In the genomic region with DNA sequence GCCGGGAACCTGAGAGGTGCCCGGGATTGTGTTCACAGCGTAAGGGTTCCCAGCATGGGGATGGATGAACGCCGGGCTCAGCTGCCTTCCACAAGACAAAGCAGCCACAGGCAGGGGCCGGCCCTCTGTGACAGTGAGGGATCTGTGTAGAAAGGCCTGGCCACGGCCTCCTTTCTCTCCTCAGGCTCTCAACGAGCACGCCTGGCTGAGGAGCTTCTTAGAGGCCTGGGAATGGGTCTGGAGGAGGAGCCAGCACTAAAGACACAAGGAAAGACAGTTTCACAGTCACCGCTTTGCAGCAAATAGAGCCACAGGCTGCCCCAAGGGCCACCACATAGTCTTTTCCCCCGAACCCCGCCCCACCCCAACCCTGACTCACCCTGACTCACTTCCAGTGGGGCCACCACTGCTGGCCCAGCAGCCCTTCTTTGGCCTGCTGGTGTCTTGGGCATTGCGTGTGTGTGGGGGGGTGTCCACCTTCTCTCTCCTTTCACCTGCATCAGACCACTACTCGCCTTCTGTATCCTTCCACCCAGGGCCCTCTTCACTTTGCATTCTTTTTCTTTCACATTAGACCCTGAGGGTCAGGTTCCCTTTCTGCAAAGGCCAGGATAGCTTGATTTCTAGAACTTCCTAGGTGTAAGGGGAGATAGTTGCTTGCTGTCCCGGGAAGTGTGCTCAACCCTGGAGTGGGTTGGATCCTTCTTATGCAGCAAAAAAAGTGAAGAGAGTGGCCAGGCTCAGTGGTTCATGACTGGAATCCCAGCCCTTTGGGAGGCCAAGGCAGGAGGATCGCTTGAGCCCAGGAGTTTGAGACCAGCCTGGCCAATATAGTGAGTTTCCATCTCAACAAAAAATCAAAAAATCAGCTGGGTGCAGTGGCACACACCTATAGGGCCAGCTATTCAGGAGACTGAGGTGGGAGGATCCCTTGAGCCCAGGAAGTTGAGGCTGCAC, we compare ENCODE assay signal across 10 cellular contexts. TPM values are rescaled to one million over a fixed set of nuclear protein-coding genes. Genes with fewer than 3 reads are reported as not detected.
A peak's percentile ranks its signal among the peaks of the same experiment; 100 is the strongest.
DNase-seq lines count a peak whose midpoint lies in the region; TF ChIP-seq lines count a peak whose summit lies in the region.
"Had no signal": no experiment of that assay in that cellular context is flagged by ENCODE, and none has a peak within 500 bp of the region (broad histone marks: within the 10 kb centered on the region; RNA-seq: fewer than 3 reads in every experiment).

No MANE protein-coding gene starts in this region.

- CTCF ChIA-PET in BJ (lab: Yijun Ruan, JAX) = interaction anchor here (1.0 kb wide), 1 partner anchor 126 kb away, joined by 4 read pairs; no protein-coding TSS in a partner anchor

- peak overlapping the region; percentile 92 for H4K91ac ChIP-seq in mesenchymal stem cell (ENCODE audit: low read length)

- H3K4me3 ChIP-seq in BJ (ENCODE audit: low read depth, low read length) (no peak overlapping the region), mesenchymal stem cell (ENCODE audit: insufficient read depth in 1 of 2, low read depth in 1 of 2, low read length in 2 of 2) (no peak overlapping the region)
- H3K4me3 ChIP-seq: GM12878 had no signal

- H3K36me3 ChIP-seq in BJ (ENCODE audit: control insufficient read depth, insufficient read depth, low read length) (no peaks in the 10 kb centered on the region), mesenchymal stem cell (ENCODE audit: control insufficient read depth in 1 of 2, insufficient read depth in 2 of 2, low read depth in 1 of 2, low read length in 2 of 2) (no peaks in the 10 kb centered on the region)

- DNase-seq in BJ (ENCODE audit: low read depth) = peak; percentile 65
- DNase-seq in LHCN-M2 (ENCODE audit: low read depth) = peak; percentile 87
- DNase-seq in amniotic epithelial cell (ENCODE audit: low read depth) = peak; percentile 37
- DNase-seq in mesenchymal stem cell = peak; percentile 96
- no peak for DNase-seq in NCI-H524 (lab: John Stamatoyannopoulos, UW)
- DNase-seq in NCI-H1105 (lab: John Stamatoyannopoulos, UW) = no peak
- DNase-seq in activated CD4-positive, CD25-positive, alpha-beta regulatory T cell (lab: John Stamatoyannopoulos, UW) = no peak
- DNase-seq in cortex of kidney (lab: John Stamatoyannopoulos, UW) = no peak
- DNase-seq: NCI-H187 had no signal

- H3K79me1 ChIP-seq in mesenchymal stem cell (replicated peaks; ENCODE audit: low read length, poor library complexity, severe bottlenecking) = no peaks in the 10 kb centered on the region

- H3K4me2 ChIP-seq in mesenchymal stem cell (ENCODE audit: low read length, poor library complexity, severe bottlenecking) = no peak overlapping the region

- peak overlapping the region; percentile 56 for H2AFZ ChIP-seq in mesenchymal stem cell (ENCODE audit: low read depth, low read length)

- H4K8ac ChIP-seq in mesenchymal stem cell (ENCODE audit: low read length) = peak overlapping the region; percentile 98

- no peak for TF ChIP-seq CTCF in BJ (IDR thresholded peaks at IDR 0.05; ENCODE audit: insufficient read depth, low read depth, low read length)

- H2BK120ac ChIP-seq in mesenchymal stem cell (ENCODE audit: low read depth, low read length) = peak overlapping the region; percentile 85

- peak overlapping the region in 1 of 2 experiments; percentile 69 for H3K14ac ChIP-seq in mesenchymal stem cell (ENCODE audit: low read length in 2 of 2)

- peak overlapping the region; percentile 95 to 97 for H3K18ac ChIP-seq in mesenchymal stem cell (ENCODE audit: low read depth in 1 of 2, low read length in 2 of 2)

- peak overlapping the region; percentile 40 for H2BK5ac ChIP-seq in mesenchymal stem cell (ENCODE audit: low read depth, low read length, poor library complexity, severe bottlenecking)

- no peaks in the 10 kb centered on the region for H3K9me3 ChIP-seq in mesenchymal stem cell (ENCODE audit: control insufficient read depth, low read length)

- H3K27ac ChIP-seq in mesenchymal stem cell (ENCODE audit: low read length, poor library complexity, severe bottlenecking) = peak overlapping the region; percentile 50

- peak overlapping the region; percentile 34 for H2AK5ac ChIP-seq in mesenchymal stem cell (ENCODE audit: low read length, severe bottlenecking)

- H3K27me3 ChIP-seq in BJ (ENCODE audit: control insufficient read depth, insufficient read depth, low read length) = no peaks in the 10 kb centered on the region
- H3K27me3 ChIP-seq in mesenchymal stem cell (ENCODE audit: control insufficient read depth in 1 of 2, insufficient read depth in 1 of 2, low read length in 2 of 2) = no peaks in the 10 kb centered on the region

- H2BK12ac ChIP-seq in mesenchymal stem cell (ENCODE audit: low read length in 2 of 2) = peak overlapping the region; percentile 41 to 81

- peak overlapping the region; percentile 61 for H3K9ac ChIP-seq in mesenchymal stem cell (ENCODE audit: low read length)

- 42% methylated on average over 12 of the region's 16 CpGs for WGBS in mesenchymal stem cell

- H3K4me1 ChIP-seq in mesenchymal stem cell (ENCODE audit: control insufficient read depth, insufficient read depth, low read depth, low read length) = peaks cover 41% of the 10 kb centered on the region

- peak overlapping the region; percentile 54 to 90 for H3K4ac ChIP-seq in mesenchymal stem cell (ENCODE audit: low read depth in 1 of 2, low read length in 2 of 2)

- POLR2A ChIA-PET in BJ (lab: Charles Lee) = interaction anchor here (1.0 kb wide), 1 partner anchor 15 kb away, joined by 4 read pairs; no protein-coding TSS in a partner anchor

- no peak overlapping the region for H3K23ac ChIP-seq in mesenchymal stem cell (ENCODE audit: low read length in 2 of 2)

- H2BK15ac ChIP-seq in mesenchymal stem cell (ENCODE audit: low read depth, poor library complexity, severe bottlenecking) = peak overlapping the region; percentile 87

RNA-seq across cellular contexts. Expression of a gene that starts 19.3 kb away (rescaled TPM):
- 8.1 and 17.6 TPM in 2 replicates for polyA plus RNA-seq in BJ (2011; rRNA removed)
- 7.1 and 9.7 TPM in 2 replicates for polyA minus RNA-seq in BJ (2011; rRNA and poly(A)+ RNA removed)
- total RNA-seq in LHCN-M2 (2014; rRNA removed) = 241 and 280 TPM in 2 replicates
- polyA plus RNA-seq in LHCN-M2 (2012) = 101 TPM
- polyA plus RNA-seq in mesenchymal stem cell (2013, experiment 1 of 2) = 35.6 TPM
- 36.5 TPM for polyA plus RNA-seq in mesenchymal stem cell (2013, experiment 2 of 2)

Comparison
In these comparisons a context has a peak if more than half of its experiments do, and no peak if none do; other contexts are left out.
1. DNase-seq: peak in BJ (single experiment), LHCN-M2 (single experiment), amniotic epithelial cell (single experiment) and mesenchymal stem cell (single experiment); none in NCI-H524 (0 of 2), NCI-H1105 (single experiment), activated CD4-positive, CD25-positive, alpha-beta regulatory T cell (0 of 4) and cortex of kidney (single experiment).